16 cellular contexts compared by ENCODE assay signal in the genomic region with DNA sequence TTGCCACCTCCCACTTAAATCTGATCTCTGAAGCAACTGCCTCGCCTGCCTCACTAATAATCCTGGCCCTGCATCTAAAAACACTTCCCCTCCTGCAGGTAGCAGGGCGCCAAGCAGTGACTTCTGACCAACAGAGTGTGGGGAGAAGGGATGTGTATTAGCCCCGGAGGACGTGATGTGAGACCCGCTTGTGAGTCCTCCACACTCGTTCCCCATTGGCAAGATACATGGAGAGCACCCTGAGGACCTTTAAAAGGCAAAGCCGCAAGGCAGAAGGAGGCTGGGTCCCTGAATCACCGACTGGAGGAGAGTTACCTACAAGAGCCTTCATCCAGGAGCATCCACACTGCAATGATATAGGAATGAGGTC. TPM values are rescaled to one million over a fixed set of nuclear protein-coding genes. Genes with fewer than 3 reads are reported as not detected.
DNase-seq lines count a peak whose midpoint lies in the region; ATAC-seq, FAIRE-seq and TF ChIP-seq lines count a peak whose summit lies in the region.
"Had no signal": no experiment of that assay in that cellular context is flagged by ENCODE, and none has a peak within 500 bp of the region (broad histone marks: within the 10 kb centered on the region; RNA-seq: fewer than 3 reads in every experiment).

No MANE protein-coding gene starts in this region.

- H3K27ac ChIP-seq in endothelial cell of umbilical vein (ENCODE audit: insufficient read depth, low read depth, low read length) (no peak overlapping the region), stomach (peak overlapping the region in 3 of 5 donors; percentile 16 to 81 (median 51)), colonic mucosa (no peak overlapping the region)

- no peak for FAIRE-seq in endothelial cell of umbilical vein (lab: Jason Lieb, UNC)

- no peak for DNase-seq in activated naive CD4-positive, alpha-beta T cell treated with anti-CD3 and anti-CD28 coated beads, Interleukin-2, amount 50 U/mL, for 72 hours (ENCODE audit: low spot score in 2 of 2)
- no peak for DNase-seq in WTC11 (ENCODE audit: low spot score)
- no peak for DNase-seq in endothelial cell of umbilical vein (ENCODE audit: low read depth, low spot score)
- no peak for DNase-seq in stomach
- no peak for DNase-seq in NK-92 treated with Interleukin-12 subunit alpha and Interleukin-12 subunit beta, amount 100 ng/mL, for 24 hours (lab: John Stamatoyannopoulos, UW)
- DNase-seq in activated T-cell treated with anti-CD3 and anti-CD28 coated beads, Interleukin-2, amount 50 U/mL, for 48 hours, result no peak
- no peak for DNase-seq in colonic mucosa
- DNase-seq: ACHN, NCI-H2029, NCI-H82, SHP77 treated with DMSO at 0.1 percent for 48 hours had no signal

- 90 to 97% (median 94%) methylated on average over 8 of the region's 8 CpGs for WGBS in stomach, 5 donors

- H4K20me1 ChIP-seq in endothelial cell of umbilical vein (replicated peaks; ENCODE audit: control insufficient read depth, extremely low read depth, insufficient read depth, low read length), result no peaks in the 10 kb centered on the region

- H2AFZ ChIP-seq in endothelial cell of umbilical vein (ENCODE audit: low read depth, low read length), result no peak overlapping the region

- H3K4me1 ChIP-seq in endothelial cell of umbilical vein (ENCODE audit: control insufficient read depth, extremely low read depth, insufficient read depth, low read length) (no peaks in the 10 kb centered on the region), stomach (peaks cover 0 to 32% (median 0%) of the 10 kb centered on the region in 4 donors), colonic mucosa (no peaks in the 10 kb centered on the region)

- intact Hi-C loops in endothelial cell of umbilical vein (cut with micrococcal nuclease), result no loop called here
- intact Hi-C loops in stomach (cut with DNase I; ENCODE audit: low total_unique reads), result no loop called here
- intact Hi-C loops in colonic mucosa (cut with DNase I), result no loop called here

- H3K9me3 Mint-ChIP-seq in activated naive CD4-positive, alpha-beta T cell treated with anti-CD3 and anti-CD28 coated beads, Interleukin-2, amount 50 U/mL, for 24 hours, result no peaks in the 10 kb centered on the region
- no peaks in the 10 kb centered on the region for H3K9me3 Mint-ChIP-seq in activated naive CD4-positive, alpha-beta T cell treated with anti-CD3 and anti-CD28 coated beads, Interleukin-2, amount 50 U/mL, for 72 hours
- H3K9me3 Mint-ChIP-seq in WTC11, result no peaks in the 10 kb centered on the region

- H3K27ac Mint-ChIP-seq in activated naive CD4-positive, alpha-beta T cell treated with anti-CD3 and anti-CD28 coated beads, Interleukin-2, amount 50 U/mL, for 24 hours, result peak overlapping the region; percentile 85
- H3K27ac Mint-ChIP-seq in activated naive CD4-positive, alpha-beta T cell treated with anti-CD3 and anti-CD28 coated beads, Interleukin-2, amount 50 U/mL, for 72 hours, result peak overlapping the region in 1 of 2 donors; percentile 38
- H3K27ac Mint-ChIP-seq in WTC11, result peak overlapping the region; percentile 38

- CTCF ChIA-PET in WTC11 (lab: Charles Lee), result interaction anchor here (3.3 kb wide), 1 partner anchor 40 kb away, joined by 9 read pairs; no protein-coding TSS in a partner anchor
- CTCF ChIA-PET in endothelial cell of umbilical vein (lab: Charles Lee), result no interaction called here

- BruUV-seq in endothelial cell of umbilical vein (replicated peaks; lab: Mats Ljungman, UMichigan), result no TSS peak

- H3K27me3 ChIP-seq in endothelial cell of umbilical vein (ENCODE audit: control insufficient read depth in 2 of 2, insufficient read depth in 2 of 2, low read length in 2 of 2) (no peaks in the 10 kb centered on the region), stomach (no peaks in the 10 kb centered on the region), colonic mucosa (no peaks in the 10 kb centered on the region)

- H3K9me1 ChIP-seq in endothelial cell of umbilical vein (replicated peaks; ENCODE audit: control insufficient read depth, extremely low read depth, insufficient read depth, low read length), result no peaks in the 10 kb centered on the region

- TF ChIP-seq CTCF in WTC11 (IDR thresholded peaks at IDR 0.05) (no peak), endothelial cell of umbilical vein (IDR thresholded peaks at IDR 0.05; ENCODE audit: extremely low read depth in 1 of 2, insufficient read depth in 1 of 2, low read depth in 1 of 2, low read length in 2 of 2) (no peak), stomach (IDR thresholded peaks at IDR 0.05) (no peak), colonic mucosa (IDR thresholded peaks at IDR 0.05) (no peak)

- no peak overlapping the region for H3K4me2 ChIP-seq in endothelial cell of umbilical vein (ENCODE audit: insufficient read depth, low read length)

- TF ChIP-seq POLR2A in endothelial cell of umbilical vein (IDR thresholded peaks at IDR 0.05; ENCODE audit: low read depth, low read length), result no peak
- TF ChIP-seq POLR2A in stomach (IDR thresholded peaks at IDR 0.05), result no peak

- H3K4me3 ChIP-seq in endothelial cell of umbilical vein (replicated peaks in 1 of 3; ENCODE audit: insufficient read depth in 1 of 3, low read depth in 1 of 3, low read length in 3 of 3) (no peak overlapping the region), stomach (no peak overlapping the region), colonic mucosa (no peak overlapping the region)
- H3K4me3 ChIP-seq: skin epidermis had no signal

- no peak overlapping the region for H3K4me3 Mint-ChIP-seq in activated naive CD4-positive, alpha-beta T cell treated with anti-CD3 and anti-CD28 coated beads, Interleukin-2, amount 50 U/mL, for 24 hours
- no peak overlapping the region for H3K4me3 Mint-ChIP-seq in WTC11

- peaks cover 34% of the 10 kb centered on the region for H3K4me1 Mint-ChIP-seq in activated naive CD4-positive, alpha-beta T cell treated with anti-CD3 and anti-CD28 coated beads, Interleukin-2, amount 50 U/mL, for 24 hours
- peaks cover 34% of the 10 kb centered on the region for H3K4me1 Mint-ChIP-seq in WTC11

- H3K9ac ChIP-seq in endothelial cell of umbilical vein (replicated peaks; ENCODE audit: extremely low read depth, insufficient read depth, low read length), result no peak overlapping the region
- H3K9ac ChIP-seq in colonic mucosa (ENCODE audit: low read depth in 2 of 2, low read length in 2 of 2), result no peak overlapping the region

- dilution Hi-C loops in endothelial cell of umbilical vein (cut with MboI; ENCODE audit: extremely low pct_ligation_motif_present, low sequenced_read_pairs), result no loop called here

- no peaks in the 10 kb centered on the region for H3K27me3 Mint-ChIP-seq in activated naive CD4-positive, alpha-beta T cell treated with anti-CD3 and anti-CD28 coated beads, Interleukin-2, amount 50 U/mL, for 24 hours
- no peaks in the 10 kb centered on the region for H3K27me3 Mint-ChIP-seq in WTC11 (ENCODE audit: low read depth)

- no peak for TF ChIP-seq EP300 in stomach (IDR thresholded peaks at IDR 0.05)

- no peak for ATAC-seq in activated naive CD4-positive, alpha-beta T cell treated with anti-CD3 and anti-CD28 coated beads, Interleukin-2, amount 50 U/mL, for 72 hours
- ATAC-seq in WTC11, result 0 out of 2 replicates have a peak, but pooled peaks have one; percentile 1

- H3K36me3 ChIP-seq in endothelial cell of umbilical vein (ENCODE audit: control insufficient read depth in 2 of 2, extremely low read depth in 1 of 2, insufficient read depth in 2 of 2, low read length in 2 of 2) (peaks cover 0 to 4% of the 10 kb centered on the region in 2 experiments), stomach (peaks cover under 1 to 46% (median 35%) of the 10 kb centered on the region in 4 donors), colonic mucosa (peaks cover 6% of the 10 kb centered on the region)

- peaks cover 20% of the 10 kb centered on the region for H3K36me3 Mint-ChIP-seq in activated naive CD4-positive, alpha-beta T cell treated with anti-CD3 and anti-CD28 coated beads, Interleukin-2, amount 50 U/mL, for 24 hours
- H3K36me3 Mint-ChIP-seq in activated naive CD4-positive, alpha-beta T cell treated with anti-CD3 and anti-CD28 coated beads, Interleukin-2, amount 50 U/mL, for 72 hours, result peaks cover 14 to 34% of the 10 kb centered on the region in 2 donors
- peaks cover 28% of the 10 kb centered on the region for H3K36me3 Mint-ChIP-seq in WTC11

- H3K9me3 ChIP-seq in endothelial cell of umbilical vein (replicated peaks; ENCODE audit: control insufficient read depth, insufficient read depth, low read length) (no peaks in the 10 kb centered on the region), stomach (no peaks in the 10 kb centered on the region), colonic mucosa (no peaks in the 10 kb centered on the region)

- POLR2A ChIA-PET in WTC11 (lab: Charles Lee), result no interaction called here
- POLR2A ChIA-PET in endothelial cell of umbilical vein (lab: Charles Lee), result no interaction called here

- no peaks in the 10 kb centered on the region for H3K79me2 ChIP-seq in endothelial cell of umbilical vein (ENCODE audit: control insufficient read depth, insufficient read depth, low read length)

RNA-seq across cellular contexts. Expression of a gene that starts 6.1 kb away (rescaled TPM):
- 10 to 100 TPM in 1 of 2 donors, under 1 TPM in 1; 0.84 to 11.5 TPM for total RNA-seq in activated naive CD4-positive, alpha-beta T cell treated with anti-CD3 and anti-CD28 coated beads, Interleukin-2, amount 50 U/mL, for 72 hours
- 1.8 to 3.2 TPM (median 3.0 TPM) in 3 replicates for total RNA-seq in WTC11 (2021)
- total RNA-seq in endothelial cell of umbilical vein, result 0.53 and 1.3 TPM in 2 replicates
- polyA plus RNA-seq in endothelial cell of umbilical vein, result 0.61 and 0.67 TPM in 2 replicates
- polyA plus RNA-seq in endothelial cell of umbilical vein (2011; cell fraction: cytosol; rRNA removed), result 0.32 and 0.39 TPM in 2 replicates
- polyA plus RNA-seq in endothelial cell of umbilical vein (2011; cell fraction: nucleus; rRNA removed), result 3.6 and 4.8 TPM in 2 replicates
- 1.8 and 3.6 TPM in 2 replicates for polyA plus RNA-seq in endothelial cell of umbilical vein (2012)
- polyA minus RNA-seq in endothelial cell of umbilical vein, result 1.5 and 1.8 TPM in 2 replicates
- polyA minus RNA-seq in endothelial cell of umbilical vein (2011; cell fraction: cytosol; rRNA and poly(A)+ RNA removed), result 1.5 TPM
- polyA minus RNA-seq in endothelial cell of umbilical vein (2011; cell fraction: nucleus; rRNA and poly(A)+ RNA removed), result 2.4 and 2.6 TPM in 2 replicates
- total RNA-seq in stomach, result 1 to 10 TPM in 2 of 5 donors, not detected in 3; 3.1 to 10.0 TPM
- 1 to 10 TPM; 1.4 to 3.1 (median 1.9) TPM for polyA plus RNA-seq in stomach
- 1 to 10 TPM; 1.2 to 3.1 TPM for total RNA-seq in colonic mucosa

RNA-seq across cellular contexts. Expression of a gene that starts 9.3 kb away (rescaled TPM):
- 100 to 1,000 TPM in 1 of 2 donors, 10 to 100 TPM in 1; 41.0 to 103 TPM for total RNA-seq in activated naive CD4-positive, alpha-beta T cell treated with anti-CD3 and anti-CD28 coated beads, Interleukin-2, amount 50 U/mL, for 72 hours
- 30.2 to 35.8 TPM (median 30.7 TPM) in 3 replicates for total RNA-seq in WTC11 (2021)
- total RNA-seq in endothelial cell of umbilical vein, result 36.5 and 42.5 TPM in 2 replicates
- polyA plus RNA-seq in endothelial cell of umbilical vein, result 45.2 and 47.9 TPM in 2 replicates
- 16.7 and 21.8 TPM in 2 replicates for polyA plus RNA-seq in endothelial cell of umbilical vein (2011; cell fraction: cytosol; rRNA removed)
- 324 and 367 TPM in 2 replicates for polyA plus RNA-seq in endothelial cell of umbilical vein (2011; cell fraction: nucleus; rRNA removed)
- 25.3 and 26.8 TPM in 2 replicates for polyA plus RNA-seq in endothelial cell of umbilical vein (2012)
- 34.0 and 44.1 TPM in 2 replicates for polyA minus RNA-seq in endothelial cell of umbilical vein
- polyA minus RNA-seq in endothelial cell of umbilical vein (2011; cell fraction: cytosol; rRNA and poly(A)+ RNA removed), result 5.8 TPM
- polyA minus RNA-seq in endothelial cell of umbilical vein (2011; cell fraction: nucleus; rRNA and poly(A)+ RNA removed), result 48.4 and 58.6 TPM in 2 replicates
- 100 to 1,000 TPM in 2 of 5 donors, 10 to 100 TPM in 3; 18.5 to 141 (median 61.3) TPM for total RNA-seq in stomach
- 10 to 100 TPM; 16.8 to 82.3 (median 20.7) TPM for polyA plus RNA-seq in stomach
- total RNA-seq in colonic mucosa, result 10 to 100 TPM; 18.2 to 57.9 TPM

RNA-seq across cellular contexts. Expression of a gene that starts 59.7 kb away (rescaled TPM):
- not detected for total RNA-seq in activated naive CD4-positive, alpha-beta T cell treated with anti-CD3 and anti-CD28 coated beads, Interleukin-2, amount 50 U/mL, for 72 hours
- total RNA-seq in WTC11 (2021) (not detected in 3 replicates), endothelial cell of umbilical vein (not detected in 2 replicates), stomach (not detected), colonic mucosa (not detected)
- polyA plus RNA-seq in endothelial cell of umbilical vein (not detected in 2 replicates), stomach (not detected)
- polyA plus RNA-seq in endothelial cell of umbilical vein (2011; cell fraction: cytosol; rRNA removed), result not detected in 2 replicates
- polyA plus RNA-seq in endothelial cell of umbilical vein (2011; cell fraction: nucleus; rRNA removed), result not detected in 2 replicates
- 3.0 and 3.8 TPM in 2 replicates for polyA plus RNA-seq in endothelial cell of umbilical vein (2012)
- not detected in 2 replicates for polyA minus RNA-seq in endothelial cell of umbilical vein
- polyA minus RNA-seq in endothelial cell of umbilical vein (2011; cell fraction: cytosol; rRNA and poly(A)+ RNA removed), result not detected
- not detected in 2 replicates for polyA minus RNA-seq in endothelial cell of umbilical vein (2011; cell fraction: nucleus; rRNA and poly(A)+ RNA removed)
- total RNA-seq: aorta, mammary epithelial cell, MCF 10A had no signal
- polyA plus RNA-seq: aorta, mammary epithelial cell had no signal

Comparison
In these comparisons a context has a peak if more than half of its experiments do, and no peak if none do; other contexts are left out.
1. H3K27ac ChIP-seq: peak in stomach (3 of 5); none in endothelial cell of umbilical vein (single experiment) and colonic mucosa (single experiment).